Comparison of ENCODE assay signal across 8 cellular contexts in the genomic region with DNA sequence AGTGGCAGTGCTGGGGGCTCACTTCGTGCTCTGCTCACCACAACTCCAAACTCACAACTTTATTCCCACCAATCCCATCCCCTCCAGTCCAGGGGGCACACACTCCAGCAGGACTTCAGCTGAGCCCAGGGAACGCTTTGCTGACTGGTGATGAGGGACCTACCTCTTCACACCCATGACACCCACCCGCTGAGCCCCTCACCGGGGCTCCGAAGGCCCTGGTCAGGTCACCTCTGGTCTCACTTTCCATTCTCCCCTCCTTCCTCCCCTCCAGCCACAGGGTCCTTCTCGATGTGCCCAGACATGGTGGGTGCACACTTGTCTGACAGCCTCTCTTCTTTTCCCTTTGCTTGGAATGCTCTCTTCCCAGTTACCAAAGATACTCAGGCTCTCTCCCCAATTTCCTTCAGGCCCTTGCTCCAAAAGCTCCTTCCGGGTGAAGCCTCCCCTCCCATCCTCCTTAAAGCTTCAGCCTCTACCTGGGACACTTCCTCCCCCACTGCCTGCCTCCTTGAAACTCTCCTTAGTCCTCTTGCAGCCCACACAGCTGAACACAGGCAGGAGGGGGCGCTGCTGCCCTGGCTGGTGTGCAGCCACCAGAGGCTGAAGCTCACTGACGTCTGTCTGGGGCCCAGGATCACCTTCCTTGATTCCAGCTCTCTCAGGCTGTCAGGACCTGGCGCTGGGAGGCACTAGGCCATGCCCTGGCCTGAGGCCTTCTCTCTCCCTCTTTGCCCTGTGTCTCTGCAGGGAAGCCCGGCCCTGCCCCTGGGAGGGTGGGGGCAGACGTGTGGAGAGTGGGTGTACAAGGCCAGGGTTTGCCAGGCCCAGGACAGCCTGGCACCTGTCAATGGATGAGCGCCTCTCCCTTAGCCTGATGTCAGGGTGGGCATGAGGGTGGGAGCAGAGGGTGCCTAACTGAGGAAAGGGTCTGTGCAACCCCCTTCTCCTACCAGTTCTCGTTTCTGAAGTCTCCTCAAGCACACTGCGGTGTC. TPM values are rescaled to one million over a fixed set of nuclear protein-coding genes. Genes with fewer than 3 reads are reported as not detected.
DNase-seq lines count a peak whose midpoint lies in the region; ATAC-seq and TF ChIP-seq lines count a peak whose summit lies in the region.

No MANE protein-coding gene starts in this region.

- DNase-seq in GM04504 (ENCODE audit: low read depth) (peak; percentile 46), OCI-LY7 (ENCODE audit: low spot score) (peak; percentile 45), anterior cingulate cortex (lab: John Stamatoyannopoulos, UW) (peak in 30 of 58 donors; percentile 7 to 54 (median 26)), hypothalamus (lab: John Stamatoyannopoulos, UW) (peak in 29 of 51 donors; percentile 5 to 68 (median 33))
- peak; percentile 48 to 58 (median 49) for DNase-seq in stimulated activated CD4-positive, alpha-beta T cell treated with anti-CD3 and anti-CD28 coated beads, Interleukin-12 subunit alpha, Interleukin-12 subunit beta, amount 100 ng/mL, for 48 hours (ENCODE audit: low read depth in 2 of 3, low spot score in 1 of 3)

- intact Hi-C loops in OCI-LY7 (cut with micrococcal nuclease; ENCODE audit: unreplicated experiment) = loop anchor here (1.0 kb wide), 2 partner anchors 93 to 123 kb away; no protein-coding TSS in a partner anchor

- CTCF ChIA-PET in OCI-LY7 (lab: Charles Lee; ENCODE audit: unreplicated experiment) = interaction anchor here (1.7 kb wide), 1 partner anchor 92 kb away, joined by 8 read pairs; no protein-coding TSS in a partner anchor

- H3K79me2 ChIP-seq in OCI-LY7 (ENCODE audit: insufficient read depth, low read depth, low read length) = no peaks in the 10 kb centered on the region

- ATAC-seq in HG03432 (IDR thresholded peaks at IDR 0.05; ENCODE audit: unreplicated experiment) (peak; percentile 79), GM21423 (IDR thresholded peaks at IDR 0.05; ENCODE audit: unreplicated experiment) (no peak), HG02588 (IDR thresholded peaks at IDR 0.05; ENCODE audit: unreplicated experiment) (no peak)

- no peak overlapping the region for H3K4me3 ChIP-seq in OCI-LY7 (ENCODE audit: low read depth, low read length, poor library complexity, severe bottlenecking)

- no peaks in the 10 kb centered on the region for H4K20me1 ChIP-seq in OCI-LY7 (ENCODE audit: insufficient read depth, low read length)

- POLR2A ChIA-PET in OCI-LY7 (lab: Charles Lee) = no interaction called here

- no peaks in the 10 kb centered on the region for H3K4me1 ChIP-seq in OCI-LY7 (ENCODE audit: insufficient read depth, low read length, poor library complexity, severe bottlenecking)

- H2AFZ ChIP-seq in OCI-LY7 (ENCODE audit: low read length) = no peak overlapping the region

- no peak overlapping the region for H3K27ac ChIP-seq in OCI-LY7 (ENCODE audit: low read depth, low read length, poor library complexity, severe bottlenecking)

- no peaks in the 10 kb centered on the region for H3K36me3 ChIP-seq in OCI-LY7 (ENCODE audit: insufficient read depth, low read length)

- no peak overlapping the region for H3K4me2 ChIP-seq in OCI-LY7 (ENCODE audit: low read length)

- H3K9me3 ChIP-seq in OCI-LY7 (ENCODE audit: low read length) = no peaks in the 10 kb centered on the region

- peak; percentile 75 for TF ChIP-seq CTCF in OCI-LY7 (conservative IDR thresholded peaks at IDR 0.05; ENCODE audit: low read length)

- no TSS peak for BruUV-seq in OCI-LY7 (replicated peaks; lab: Mats Ljungman, UMichigan)

- no peaks in the 10 kb centered on the region for H3K9me2 ChIP-seq in OCI-LY7 (ENCODE audit: insufficient read depth, low read length)

RNA-seq across cellular contexts. Expression of gene KCNE1, which starts 1.6 kb away (rescaled TPM):
- not detected in 2 replicates for total RNA-seq in OCI-LY7 (2014; rRNA removed; shearing (Covaris generic))
- 0.15 and 0.24 TPM in 2 replicates for total RNA-seq in OCI-LY7 (2022)
